8 cellular contexts compared by ENCODE assay signal in genomic region chr19:12801466-12802266, GRCh38. TPM values are rescaled to one million over a fixed set of nuclear protein-coding genes. Genes with fewer than 3 reads are reported as not detected.
A peak's percentile ranks its signal among the peaks of the same experiment; 100 is the strongest.
DNase-seq lines count a peak whose midpoint lies in the region; ATAC-seq and TF ChIP-seq lines count a peak whose summit lies in the region.

PRDX2 (minus strand) TSS chr19:12801800; CDS start chr19:12801261, 539 bp downstream.
THSD8 (plus strand) TSS chr19:12802069; CDS start chr19:12802072, 3 bp downstream.

- TF ChIP-seq CTCF in GM12875 (IDR thresholded peaks at IDR 0.05; ENCODE audit: borderline replicate concordance, insufficient read depth, low read depth, low read length), result no peak
- no peak for TF ChIP-seq CTCF in right atrium auricular region (IDR thresholded peaks at IDR 0.05)

- DNase-seq in MV-4-11 (lab: John Stamatoyannopoulos, UW), result peak; percentile 75
- peak in 26 of 34 experiments; percentile 33 to 83 (median 56) for DNase-seq in T-cell
- no peak for DNase-seq in right atrium auricular region (ENCODE audit: low spot score)
- DNase-seq in pons (ENCODE audit: low spot score), result peak; percentile 59

- peaks cover 18% of the 10 kb centered on the region for H3K36me3 ChIP-seq in right atrium auricular region

- peaks cover under 1% of the 10 kb centered on the region for H3K36me3 Mint-ChIP-seq in T-cell

- H3K27ac ChIP-seq in angular gyrus (ENCODE audit: low read depth, low read length) (peak within 1 kb of the TSS; percentile 94), right atrium auricular region (peak within 1 kb of the TSS; percentile 84 to 85)

- H3K4me1 ChIP-seq in right atrium auricular region, result peaks cover 0 to 30% of the 10 kb centered on the region in 2 donors

- H3K4me3 ChIP-seq in GM12875 (ENCODE audit: low read depth, low read length) (peak within 1 kb of the TSS; percentile 82), right atrium auricular region (peak within 1 kb of the TSS; percentile 74 to 82)

- ATAC-seq in T-cell (replicated peaks in 1 of 4) (peak; percentile 22 to 80 (median 78)), HG03469 (IDR thresholded peaks at IDR 0.05; ENCODE audit: unreplicated experiment) (no peak), HG02623 (IDR thresholded peaks at IDR 0.05; ENCODE audit: unreplicated experiment) (no peak)

- H3K27me3 Mint-ChIP-seq in T-cell, result no peaks in the 10 kb centered on the region

- POLR2A ChIA-PET in T-cell (lab: Charles Lee), result interaction anchor here (0.6 kb wide), 2 partner anchors 25 to 1604 kb away, joined by 3 to 7 read pairs; no protein-coding TSS in a partner anchor

- CTCF ChIA-PET in T-cell (lab: Charles Lee), result interaction anchor here in 1 of 2 donors (0.6 kb wide), 1 partner anchor 290 kb away, joined by 4 read pairs; no protein-coding TSS in a partner anchor

- no peaks in the 10 kb centered on the region for H3K27me3 ChIP-seq in right atrium auricular region

- H3K9me3 ChIP-seq in right atrium auricular region, result no peaks in the 10 kb centered on the region

- H3K27ac Mint-ChIP-seq in T-cell, result peak within 1 kb of the TSS; percentile 76 to 85

- H3K4me1 Mint-ChIP-seq in T-cell, result peaks cover 24 to 33% (median 29%) of the 10 kb centered on the region in 3 donors

- H3K9me3 Mint-ChIP-seq in T-cell, result no peaks in the 10 kb centered on the region

- peak within 1 kb of the TSS; percentile 86 to 87 (median 86) for H3K4me3 Mint-ChIP-seq in T-cell

RNA-seq across cellular contexts. Expression of gene PRDX2, which starts in this region (rescaled TPM):
- total RNA-seq in T-cell, result 100 to 1,000 TPM in 3 of 5 donors, 10 to 100 TPM in 2; 94.5 to 150 (median 134) TPM
- total RNA-seq in right atrium auricular region, result 100 to 1,000 TPM; 702 to 859 TPM

RNA-seq across cellular contexts. Expression of gene THSD8, which starts in this region (rescaled TPM):
- total RNA-seq in T-cell, result 1 to 10 TPM in 1 of 5 donors, under 1 TPM in 3, not detected in 1; 0.63 to 2.4 (median 0.97) TPM
- not detected for total RNA-seq in right atrium auricular region

Comparison
In these comparisons a context has a peak if more than half of its experiments do, and no peak if none do; other contexts are left out.
1. RNA of gene PRDX2 (total RNA-seq): 702 to 859 TPM in right atrium auricular region; 94.5 to 150 TPM in T-cell; every median in the first group is over 4 times any median in the second.
2. ATAC-seq: peak in T-cell (4 of 4); none in HG03469 (single experiment) and HG02623 (single experiment).